ENCODE assay signal across 8 cellular contexts in the genomic region with DNA sequence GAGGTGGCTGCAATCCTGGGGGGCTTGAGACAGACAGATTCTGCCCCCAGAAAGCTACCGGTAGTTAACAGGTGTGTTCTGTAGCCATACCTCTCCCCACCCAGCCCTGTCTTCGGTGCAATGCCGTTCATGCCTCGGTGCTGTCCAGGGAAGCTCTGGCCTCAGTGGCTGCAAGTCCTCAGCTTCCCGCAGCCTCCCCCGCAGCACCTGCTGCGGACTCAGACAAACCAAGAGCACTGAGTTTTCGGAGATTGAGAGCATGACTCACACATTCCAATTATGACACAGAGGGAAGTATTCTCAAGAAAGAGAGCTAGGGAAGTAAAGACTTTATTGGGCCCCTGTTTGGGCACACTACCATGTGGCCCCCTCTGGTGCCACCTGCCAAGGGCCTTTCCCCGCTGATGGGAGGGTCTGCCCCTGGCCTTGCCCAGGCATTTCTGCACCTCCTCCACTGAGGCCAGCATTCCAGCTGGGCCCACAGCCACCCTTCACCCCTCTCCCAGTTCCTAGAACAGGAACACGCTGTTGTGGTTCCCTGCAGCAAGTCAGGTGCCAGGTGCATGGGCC. TPM values are rescaled to one million over a fixed set of nuclear protein-coding genes. Genes with fewer than 3 reads are reported as not detected.
A peak's percentile ranks its signal among the peaks of the same experiment; 100 is the strongest.
DNase-seq lines count a peak whose midpoint lies in the region; ATAC-seq and TF ChIP-seq lines count a peak whose summit lies in the region.

No MANE protein-coding gene starts in this region.

- H3K4me3 Mint-ChIP-seq in activated CD4-positive, alpha-beta memory T cell treated with anti-CD3 and anti-CD28 coated beads, Interleukin-2, amount 10 ng/mL, durations not matched to agents 7 days and 5 days = peak overlapping the region; percentile 31
- H3K4me3 Mint-ChIP-seq in mesothelial cell of epicardium = no peak overlapping the region

- no peaks in the 10 kb centered on the region for H3K9me3 Mint-ChIP-seq in activated CD4-positive, alpha-beta memory T cell treated with anti-CD3 and anti-CD28 coated beads, Interleukin-2, amount 10 ng/mL, durations not matched to agents 7 days and 5 days
- H3K9me3 Mint-ChIP-seq in mesothelial cell of epicardium = no peaks in the 10 kb centered on the region

- peaks cover 3% of the 10 kb centered on the region for H3K27me3 Mint-ChIP-seq in activated CD4-positive, alpha-beta memory T cell treated with anti-CD3 and anti-CD28 coated beads, Interleukin-2, amount 10 ng/mL, durations not matched to agents 7 days and 5 days
- H3K27me3 Mint-ChIP-seq in mesothelial cell of epicardium (ENCODE audit: low read depth) = peaks cover 12% of the 10 kb centered on the region

- ATAC-seq in GM19452 (IDR thresholded peaks at IDR 0.05; ENCODE audit: unreplicated experiment) (peak; percentile 47), HG03521 (IDR thresholded peaks at IDR 0.05; ENCODE audit: unreplicated experiment) (peak; percentile 37), left ventricle myocardium superior (no peak)

- intact Hi-C loops in left ventricle myocardium superior (cut with micrococcal nuclease) = no loop called here

- peak overlapping the region; percentile 85 for H3K27ac Mint-ChIP-seq in activated CD4-positive, alpha-beta memory T cell treated with anti-CD3 and anti-CD28 coated beads, Interleukin-2, amount 10 ng/mL, durations not matched to agents 7 days and 5 days
- no peak overlapping the region for H3K27ac Mint-ChIP-seq in mesothelial cell of epicardium

- no peak for TF ChIP-seq CTCF in mesothelial cell of epicardium (IDR thresholded peaks at IDR 0.05; ENCODE audit: unreplicated experiment)

- CTCF ChIA-PET in activated CD4-positive, alpha-beta memory T cell treated with anti-CD3 and anti-CD28 coated beads, Interleukin-2, amount 10 ng/mL, durations not matched to agents 7 days and 5 days (lab: Charles Lee) = interaction anchor here (0.8 to 2.7 kb wide), 6 partner anchors 9 to 339 kb away, joined by 3 to 19 read pairs (median 4); no protein-coding TSS in a partner anchor

- POLR2A ChIA-PET in activated CD4-positive, alpha-beta memory T cell treated with anti-CD3 and anti-CD28 coated beads, Interleukin-2, amount 10 ng/mL, durations not matched to agents 7 days and 5 days (lab: Charles Lee) = interaction anchor here (0.5 to 4.1 kb wide), 18 partner anchors 9 to 233 kb away, joined by 3 to 39 read pairs (median 4); partner anchors contain the start of genes CUL1, EZH2 and ZNF398

- DNase-seq in ACHN = peak; percentile 93
- DNase-seq in activated CD4-positive, alpha-beta memory T cell treated with anti-CD3 and anti-CD28 coated beads, Interleukin-2, amount 10 ng/mL, durations not matched to agents 7 days and 5 days = peak; percentile 56
- DNase-seq in iris pigment epithelial cell (ENCODE audit: low read depth) = peak; percentile 85
- peak; percentile 14 for DNase-seq in stromal cell of bone marrow (ENCODE audit: low read depth)
- no peak for DNase-seq in left ventricle myocardium superior
- no peak for DNase-seq in mesothelial cell of epicardium (ENCODE audit: low spot score in 2 of 2, unreplicated experiment in 2 of 2)

- H3K36me3 Mint-ChIP-seq in activated CD4-positive, alpha-beta memory T cell treated with anti-CD3 and anti-CD28 coated beads, Interleukin-2, amount 10 ng/mL, durations not matched to agents 7 days and 5 days (ENCODE audit: low read depth) = no peaks in the 10 kb centered on the region
- no peaks in the 10 kb centered on the region for H3K36me3 Mint-ChIP-seq in mesothelial cell of epicardium

- H3K4me1 Mint-ChIP-seq in activated CD4-positive, alpha-beta memory T cell treated with anti-CD3 and anti-CD28 coated beads, Interleukin-2, amount 10 ng/mL, durations not matched to agents 7 days and 5 days = peaks cover 53% of the 10 kb centered on the region
- peaks cover 17% of the 10 kb centered on the region for H3K4me1 Mint-ChIP-seq in mesothelial cell of epicardium

- in situ Hi-C loops in ACHN (cut with HindIII; ENCODE audit: low pct_ligation_motif_present, low pct_unique_long_range_greater_than_20kb, low sequenced_read_pairs) = no loop called here

RNA-seq across cellular contexts. Expression of gene EZH2, which starts 30.2 kb away (rescaled TPM):
- 10 to 100 TPM; 87.7 to 88.4 TPM for total RNA-seq in activated CD4-positive, alpha-beta memory T cell treated with anti-CD3 and anti-CD28 coated beads, Interleukin-2, amount 10 ng/mL, durations not matched to agents 7 days and 5 days
- 1.1 TPM for total RNA-seq in left ventricle myocardium superior
- total RNA-seq in mesothelial cell of epicardium = 27.4 to 29.2 TPM (median 28.6 TPM) in 3 replicates

Comparison
In these comparisons a context has a peak if more than half of its experiments do, and no peak if none do; other contexts are left out.
1. DNase-seq: peak in ACHN (single experiment), activated CD4-positive, alpha-beta memory T cell treated with anti-CD3 and anti-CD28 coated beads, Interleukin-2, amount 10 ng/mL, durations not matched to agents 7 days and 5 days (single experiment), iris pigment epithelial cell (single experiment) and stromal cell of bone marrow (single experiment); none in left ventricle myocardium superior (single experiment) and mesothelial cell of epicardium (0 of 2).
2. RNA of gene EZH2, which starts 30.2 kb away (total RNA-seq): 87.7 to 88.4 TPM in activated CD4-positive, alpha-beta memory T cell treated with anti-CD3 and anti-CD28 coated beads, Interleukin-2, amount 10 ng/mL, durations not matched to agents 7 days and 5 days and 27.4 to 29.2 TPM in mesothelial cell of epicardium; 1.1 TPM in left ventricle myocardium superior (single experiment); every median in the first group is over 10 times any median in the second.